16 cellular contexts compared by ENCODE assay signal in genomic region chr4:36218121-36218520, GRCh38. TPM values are rescaled to one million over a fixed set of nuclear protein-coding genes. Genes with fewer than 3 reads are reported as not detected.
A peak's percentile ranks its signal among the peaks of the same experiment; 100 is the strongest.
DNase-seq lines count a peak whose midpoint lies in the region; ATAC-seq and TF ChIP-seq lines count a peak whose summit lies in the region.
"Had no signal": no experiment of that assay in that cellular context is flagged by ENCODE, and none has a peak within 500 bp of the region (broad histone marks: within the 10 kb centered on the region; RNA-seq: fewer than 3 reads in every experiment).

No MANE protein-coding gene starts in this region.

- H3K27ac ChIP-seq in GM23338 (ENCODE audit: low read depth), result no peak overlapping the region

- H3K4me1 ChIP-seq in GM23338 (ENCODE audit: insufficient read depth), result no peaks in the 10 kb centered on the region

- TF ChIP-seq CTCF in GM23338 (conservative IDR thresholded peaks at IDR 0.05; ENCODE audit: low read depth in 2 of 2), result no peak

- H3K36me3 ChIP-seq in GM23338 (ENCODE audit: insufficient read depth), result no peaks in the 10 kb centered on the region
- H3K36me3 ChIP-seq: MG63 had no signal

- H3K9me2 ChIP-seq in GM23338 (ENCODE audit: insufficient read depth), result no peaks in the 10 kb centered on the region

- H3K27ac Mint-ChIP-seq in naive B cell (peak overlapping the region in 4 of 6 donors; percentile 24 to 69 (median 56)), GM23338 (no peak overlapping the region), T-cell (peak overlapping the region in 1 of 2 donors; percentile 40)
- H3K27ac Mint-ChIP-seq: brain; T-helper 1 cell treated with Interleukin-12 subunit alpha and Interleukin-12 subunit beta and Interleukin-4 antibody, amounts not matched to agents 30 μg/mL and 1 μg/mL, for 36 hours had no signal

- H3K36me3 Mint-ChIP-seq in naive B cell, result peaks cover 4 to 7% of the 10 kb centered on the region in 2 donors
- no peaks in the 10 kb centered on the region for H3K36me3 Mint-ChIP-seq in GM23338 (ENCODE audit: low read depth)
- H3K36me3 Mint-ChIP-seq in T-cell, result peaks cover 16% of the 10 kb centered on the region
- H3K36me3 Mint-ChIP-seq: brain had no signal

- no peak overlapping the region for H2AFZ ChIP-seq in GM23338

- H3K4me2 ChIP-seq in GM23338, result no peak overlapping the region

- CTCF ChIA-PET in T-cell (lab: Charles Lee), result no interaction called here

- ATAC-seq in GM18858 (IDR thresholded peaks at IDR 0.05; ENCODE audit: unreplicated experiment) (peak; percentile 74), GM21786 (IDR thresholded peaks at IDR 0.05; ENCODE audit: unreplicated experiment) (peak; percentile 71), HG03565 (IDR thresholded peaks at IDR 0.05; ENCODE audit: unreplicated experiment) (peak; percentile 42), naive B cell (ENCODE audit: low read depth in 2 of 2) (peak; percentile 75 to 85), GM23338 (no peak), T-cell (replicated peaks in 1 of 4) (no peak)
- ATAC-seq: left cardiac atrium had no signal

- POLR2A ChIA-PET in T-cell (lab: Charles Lee), result interaction anchor here in 1 of 2 donors (0.6 kb wide), 1 partner anchor 26 kb away, joined by 9 read pairs; no protein-coding TSS in a partner anchor

- no peaks in the 10 kb centered on the region for H3K27me3 ChIP-seq in GM23338 (ENCODE audit: insufficient read depth)
- H3K27me3 ChIP-seq: MG63 had no signal

- H3K9me3 Mint-ChIP-seq in naive B cell, result no peaks in the 10 kb centered on the region
- H3K9me3 Mint-ChIP-seq in GM23338, result no peaks in the 10 kb centered on the region
- no peaks in the 10 kb centered on the region for H3K9me3 Mint-ChIP-seq in T-cell
- H3K9me3 Mint-ChIP-seq: brain; T-helper 1 cell treated with Interleukin-12 subunit alpha and Interleukin-12 subunit beta and Interleukin-4 antibody, amounts not matched to agents 30 μg/mL and 1 μg/mL, for 36 hours had no signal

- H3K4me3 Mint-ChIP-seq in naive B cell (peak overlapping the region in 5 of 8 donors; percentile 0 to 44 (median 27)), GM23338 (no peak overlapping the region), T-cell (peak overlapping the region in 1 of 3 donors; percentile 16)
- H3K4me3 Mint-ChIP-seq: brain; T-helper 1 cell treated with Interleukin-12 subunit alpha and Interleukin-12 subunit beta and Interleukin-4 antibody, amounts not matched to agents 30 μg/mL and 1 μg/mL, for 36 hours had no signal

- no peaks in the 10 kb centered on the region for H3K79me2 ChIP-seq in GM23338 (replicated peaks; ENCODE audit: insufficient read depth)

- no peaks in the 10 kb centered on the region for H4K20me1 ChIP-seq in GM23338 (replicated peaks; ENCODE audit: insufficient read depth)

- H3K4me3 ChIP-seq in GM23338, result no peak overlapping the region
- H3K4me3 ChIP-seq: MG63 had no signal

- no peaks in the 10 kb centered on the region for H3F3A ChIP-seq in GM23338 (replicated peaks; ENCODE audit: low read depth)

- H3K27me3 Mint-ChIP-seq in naive B cell, result no peaks in the 10 kb centered on the region
- no peaks in the 10 kb centered on the region for H3K27me3 Mint-ChIP-seq in GM23338 (ENCODE audit: insufficient read depth, low read depth, poor library complexity)
- H3K27me3 Mint-ChIP-seq in T-cell, result no peaks in the 10 kb centered on the region

- peaks cover 32 to 39% (median 37%) of the 10 kb centered on the region in 3 donors for H3K4me1 Mint-ChIP-seq in naive B cell
- no peaks in the 10 kb centered on the region for H3K4me1 Mint-ChIP-seq in GM23338
- H3K4me1 Mint-ChIP-seq in T-cell, result peaks cover 61 to 66% (median 64%) of the 10 kb centered on the region in 3 donors

- DNase-seq in naive B cell (peak; percentile 11), HPDE6-E6E7 (ENCODE audit: extremely low spot score) (no peak), GM23338 (ENCODE audit: low spot score) (no peak), T-cell (no peak)
- no peak for DNase-seq in stimulated activated CD4-positive, alpha-beta T cell treated with anti-CD3 and anti-CD28 coated beads, Interleukin-4, amount 100 ng/mL, for 24 hours
- DNase-seq: activated effector memory CD4-positive, alpha-beta T cell treated with Interleukin-2 at 50 U/mL for 16 hours; C1 segment of cervical spinal cord; left cardiac atrium; MG63; retina; stimulated activated CD4-positive, alpha-beta T cell treated with anti-CD3 and anti-CD28 coated beads, Interleukin-2, amount 100 ng/mL, for 48 hours had no signal

TF ChIP-seq in GM23338, 12 proteins besides CTCF, POLR2A, EP300 and RAD21:
- TF ChIP-seq ETS1 (IDR thresholded peaks at IDR 0.05) (no peak), POLR2AphosphoS5 (IDR thresholded peaks at IDR 0.05; ENCODE audit: low read depth) (no peak)

RNA-seq across cellular contexts. Expression of gene ARAP2, which starts 26.2 kb away (rescaled TPM):
- polyA plus RNA-seq in naive B cell (ENCODE audit: low read depth in 6 of 6), result 10 to 100 TPM; 15.9 to 49.3 (median 32.7) TPM
- 0.39 and 4.8 TPM in 2 replicates for total RNA-seq in GM23338 (2014; rRNA removed; shearing (Covaris generic))
- 0.21 and 0.92 TPM in 2 replicates for polyA plus RNA-seq in GM23338 (2016; fragmentation: Nextera tagmentation; extraction: Ambion mirVana)
- total RNA-seq in T-cell, result 10 to 100 TPM; 41.2 to 94.3 (median 61.0) TPM

Comparison
In these comparisons a context has a peak if more than half of its experiments do, and no peak if none do; other contexts are left out.
1. ATAC-seq: peak in GM18858 (single experiment), GM21786 (single experiment), HG03565 (single experiment) and naive B cell (2 of 2); none in GM23338 (single experiment) and T-cell (0 of 4).